Comparison of ENCODE assay signal across 9 cellular contexts in the genomic region with DNA sequence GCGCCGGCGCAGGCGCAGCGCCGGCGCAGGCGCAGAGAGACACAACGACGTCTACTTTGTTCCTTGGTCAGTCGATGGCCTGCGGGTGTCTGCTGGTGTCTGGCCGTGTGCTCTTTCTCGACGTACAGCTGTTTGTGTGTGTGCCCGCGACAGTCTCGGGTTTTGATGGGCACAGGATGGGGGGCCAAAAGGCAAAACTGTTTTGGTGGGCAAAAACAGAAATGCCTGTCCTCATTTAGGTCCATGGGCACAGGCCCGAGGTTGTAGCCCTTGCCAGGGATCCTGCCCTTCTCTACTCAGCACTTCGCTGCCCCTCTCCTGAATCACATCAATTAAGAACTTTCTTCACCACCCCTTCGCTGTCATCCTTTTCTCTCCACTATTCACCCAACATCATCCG.
DNase-seq lines count a peak whose midpoint lies in the region; ATAC-seq lines count a peak whose summit lies in the region.
"Had no signal": no experiment of that assay in that cellular context is flagged by ENCODE, and none has a peak within 500 bp of the region (broad histone marks: within the 10 kb centered on the region; RNA-seq: fewer than 3 reads in every experiment).

No MANE protein-coding gene starts in this region.

- DNase-seq in activated CD8-positive, alpha-beta memory T cell treated with anti-CD3 and anti-CD28 coated beads, Interleukin-2, amount 50 U/mL, for 4 hours, result peak; percentile 17
- DNase-seq in activated CD8-positive, alpha-beta memory T cell treated with anti-CD3 and anti-CD28 coated beads, Interleukin-2, amount 10 ng/mL, durations not matched to agents 7 days and 5 days, result no peak
- DNase-seq in activated T-cell treated with anti-CD3 and anti-CD28 coated beads, Interleukin-2, amount 50 U/mL, for 24 hours, result peak; percentile 37
- no peak for DNase-seq in stimulated activated naive B cell treated with anti-CD40 and anti-IgM and Interleukin-4, amounts not matched to agents 10 μg/mL and 1 μg/mL and 100 μg/mL, for 72 hours
- no peak for DNase-seq in stimulated activated effector memory CD8-positive, alpha-beta T cell treated with anti-CD3 and anti-CD28 coated beads, Interleukin-12 subunit alpha, Interleukin-12 subunit beta, amount 100 ng/mL, for 72 hours (ENCODE audit: low spot score in 2 of 2)

- CTCF ChIA-PET in activated CD8-positive, alpha-beta memory T cell treated with anti-CD3 and anti-CD28 coated beads, Interleukin-2, amount 10 ng/mL, durations not matched to agents 7 days and 5 days (lab: Charles Lee), result no interaction called here

- H3K36me3 Mint-ChIP-seq in activated CD8-positive, alpha-beta memory T cell treated with anti-CD3 and anti-CD28 coated beads, Interleukin-2, amount 10 ng/mL, durations not matched to agents 7 days and 5 days, result peaks cover 2% of the 10 kb centered on the region
- H3K36me3 Mint-ChIP-seq in activated T-cell treated with anti-CD3 and anti-CD28 coated beads, Interleukin-2, amount 50 U/mL, for 24 hours (ENCODE audit: low read depth), result peaks cover 5% of the 10 kb centered on the region
- peaks cover 0 to 5% of the 10 kb centered on the region in 2 donors for H3K36me3 Mint-ChIP-seq in stimulated activated naive B cell treated with anti-CD40 and anti-IgM and Interleukin-4, amounts not matched to agents 10 μg/mL and 1 μg/mL and 100 μg/mL, for 72 hours
- H3K36me3 Mint-ChIP-seq in stimulated activated effector memory CD8-positive, alpha-beta T cell treated with anti-CD3 and anti-CD28 coated beads, Interleukin-12 subunit alpha, Interleukin-12 subunit beta, amount 100 ng/mL, for 72 hours, result peaks cover 6% of the 10 kb centered on the region

- H3K9me3 Mint-ChIP-seq in activated CD8-positive, alpha-beta memory T cell treated with anti-CD3 and anti-CD28 coated beads, Interleukin-2, amount 10 ng/mL, durations not matched to agents 7 days and 5 days (ENCODE audit: low read depth), result peaks cover 6% of the 10 kb centered on the region
- H3K9me3 Mint-ChIP-seq in activated T-cell treated with anti-CD3 and anti-CD28 coated beads, Interleukin-2, amount 50 U/mL, for 24 hours, result peaks cover 5% of the 10 kb centered on the region
- peaks cover 5 to 6% of the 10 kb centered on the region in 2 donors for H3K9me3 Mint-ChIP-seq in stimulated activated naive B cell treated with anti-CD40 and anti-IgM and Interleukin-4, amounts not matched to agents 10 μg/mL and 1 μg/mL and 100 μg/mL, for 72 hours
- H3K9me3 Mint-ChIP-seq in stimulated activated effector memory CD8-positive, alpha-beta T cell treated with anti-CD3 and anti-CD28 coated beads, Interleukin-12 subunit alpha, Interleukin-12 subunit beta, amount 100 ng/mL, for 72 hours, result peaks cover 4% of the 10 kb centered on the region

- no peaks in the 10 kb centered on the region for H3K4me1 Mint-ChIP-seq in activated CD8-positive, alpha-beta memory T cell treated with anti-CD3 and anti-CD28 coated beads, Interleukin-2, amount 10 ng/mL, durations not matched to agents 7 days and 5 days
- H3K4me1 Mint-ChIP-seq in activated T-cell treated with anti-CD3 and anti-CD28 coated beads, Interleukin-2, amount 50 U/mL, for 24 hours (ENCODE audit: low read depth), result peaks cover 2% of the 10 kb centered on the region
- peaks cover 0 to 5% of the 10 kb centered on the region in 2 donors for H3K4me1 Mint-ChIP-seq in stimulated activated naive B cell treated with anti-CD40 and anti-IgM and Interleukin-4, amounts not matched to agents 10 μg/mL and 1 μg/mL and 100 μg/mL, for 72 hours
- no peaks in the 10 kb centered on the region for H3K4me1 Mint-ChIP-seq in stimulated activated effector memory CD8-positive, alpha-beta T cell treated with anti-CD3 and anti-CD28 coated beads, Interleukin-12 subunit alpha, Interleukin-12 subunit beta, amount 100 ng/mL, for 72 hours

- peak overlapping the region; percentile 45 for H3K4me3 ChIP-seq in iPS-11a (ENCODE audit: low read depth, low read length)
- H3K4me3 ChIP-seq: breast epithelium had no signal

- no peak for ATAC-seq in activated CD8-positive, alpha-beta memory T cell treated with anti-CD3 and anti-CD28 coated beads, Interleukin-2, amount 10 ng/mL, durations not matched to agents 7 days and 5 days
- ATAC-seq in stimulated activated naive B cell treated with anti-CD40 and anti-IgM and Interleukin-4, amounts not matched to agents 10 μg/mL and 1 μg/mL and 100 μg/mL, for 72 hours (replicated peaks), result peak in 1 of 2 donors; percentile 75
- no peak for ATAC-seq in stimulated activated effector memory CD8-positive, alpha-beta T cell treated with anti-CD3 and anti-CD28 coated beads, Interleukin-12 subunit alpha, Interleukin-12 subunit beta, amount 100 ng/mL, for 72 hours
- no peak for ATAC-seq in HG03520 (IDR thresholded peaks at IDR 0.05; ENCODE audit: unreplicated experiment)
- no peak for ATAC-seq in GM18867 (IDR thresholded peaks at IDR 0.05; ENCODE audit: unreplicated experiment)

- H3K27me3 Mint-ChIP-seq in activated CD8-positive, alpha-beta memory T cell treated with anti-CD3 and anti-CD28 coated beads, Interleukin-2, amount 10 ng/mL, durations not matched to agents 7 days and 5 days, result no peaks in the 10 kb centered on the region
- H3K27me3 Mint-ChIP-seq in activated T-cell treated with anti-CD3 and anti-CD28 coated beads, Interleukin-2, amount 50 U/mL, for 24 hours, result peaks cover 13% of the 10 kb centered on the region
- peaks cover 4 to 20% of the 10 kb centered on the region in 2 donors for H3K27me3 Mint-ChIP-seq in stimulated activated naive B cell treated with anti-CD40 and anti-IgM and Interleukin-4, amounts not matched to agents 10 μg/mL and 1 μg/mL and 100 μg/mL, for 72 hours

- H3K4me3 Mint-ChIP-seq in activated CD8-positive, alpha-beta memory T cell treated with anti-CD3 and anti-CD28 coated beads, Interleukin-2, amount 10 ng/mL, durations not matched to agents 7 days and 5 days, result no peak overlapping the region
- H3K4me3 Mint-ChIP-seq in activated T-cell treated with anti-CD3 and anti-CD28 coated beads, Interleukin-2, amount 50 U/mL, for 24 hours, result peak overlapping the region; percentile 59
- peak overlapping the region in 1 of 2 donors; percentile 87 for H3K4me3 Mint-ChIP-seq in stimulated activated naive B cell treated with anti-CD40 and anti-IgM and Interleukin-4, amounts not matched to agents 10 μg/mL and 1 μg/mL and 100 μg/mL, for 72 hours
- no peak overlapping the region for H3K4me3 Mint-ChIP-seq in stimulated activated effector memory CD8-positive, alpha-beta T cell treated with anti-CD3 and anti-CD28 coated beads, Interleukin-12 subunit alpha, Interleukin-12 subunit beta, amount 100 ng/mL, for 72 hours

- no peak overlapping the region for H3K27ac Mint-ChIP-seq in activated CD8-positive, alpha-beta memory T cell treated with anti-CD3 and anti-CD28 coated beads, Interleukin-2, amount 10 ng/mL, durations not matched to agents 7 days and 5 days
- H3K27ac Mint-ChIP-seq in activated T-cell treated with anti-CD3 and anti-CD28 coated beads, Interleukin-2, amount 50 U/mL, for 24 hours, result peak overlapping the region; percentile 71
- H3K27ac Mint-ChIP-seq in stimulated activated naive B cell treated with anti-CD40 and anti-IgM and Interleukin-4, amounts not matched to agents 10 μg/mL and 1 μg/mL and 100 μg/mL, for 72 hours, result peak overlapping the region; percentile 79
- no peak overlapping the region for H3K27ac Mint-ChIP-seq in stimulated activated effector memory CD8-positive, alpha-beta T cell treated with anti-CD3 and anti-CD28 coated beads, Interleukin-12 subunit alpha, Interleukin-12 subunit beta, amount 100 ng/mL, for 72 hours

Comparison
In these comparisons a context has a peak if more than half of its experiments do, and no peak if none do; other contexts are left out.
1. DNase-seq: peak in activated CD8-positive, alpha-beta memory T cell treated with anti-CD3 and anti-CD28 coated beads, Interleukin-2, amount 50 U/mL, for 4 hours (single experiment) and activated T-cell treated with anti-CD3 and anti-CD28 coated beads, Interleukin-2, amount 50 U/mL, for 24 hours (single experiment); none in activated CD8-positive, alpha-beta memory T cell treated with anti-CD3 and anti-CD28 coated beads, Interleukin-2, amount 10 ng/mL, durations not matched to agents 7 days and 5 days (single experiment), stimulated activated naive B cell treated with anti-CD40 and anti-IgM and Interleukin-4, amounts not matched to agents 10 μg/mL and 1 μg/mL and 100 μg/mL, for 72 hours (single experiment) and stimulated activated effector memory CD8-positive, alpha-beta T cell treated with anti-CD3 and anti-CD28 coated beads, Interleukin-12 subunit alpha, Interleukin-12 subunit beta, amount 100 ng/mL, for 72 hours (0 of 2).
2. H3K27ac Mint-ChIP-seq: peak in activated T-cell treated with anti-CD3 and anti-CD28 coated beads, Interleukin-2, amount 50 U/mL, for 24 hours (single experiment) and stimulated activated naive B cell treated with anti-CD40 and anti-IgM and Interleukin-4, amounts not matched to agents 10 μg/mL and 1 μg/mL and 100 μg/mL, for 72 hours (single experiment); none in activated CD8-positive, alpha-beta memory T cell treated with anti-CD3 and anti-CD28 coated beads, Interleukin-2, amount 10 ng/mL, durations not matched to agents 7 days and 5 days (single experiment) and stimulated activated effector memory CD8-positive, alpha-beta T cell treated with anti-CD3 and anti-CD28 coated beads, Interleukin-12 subunit alpha, Interleukin-12 subunit beta, amount 100 ng/mL, for 72 hours (single experiment).